ENCODE assay signal across 9 cellular contexts in the genomic region with DNA sequence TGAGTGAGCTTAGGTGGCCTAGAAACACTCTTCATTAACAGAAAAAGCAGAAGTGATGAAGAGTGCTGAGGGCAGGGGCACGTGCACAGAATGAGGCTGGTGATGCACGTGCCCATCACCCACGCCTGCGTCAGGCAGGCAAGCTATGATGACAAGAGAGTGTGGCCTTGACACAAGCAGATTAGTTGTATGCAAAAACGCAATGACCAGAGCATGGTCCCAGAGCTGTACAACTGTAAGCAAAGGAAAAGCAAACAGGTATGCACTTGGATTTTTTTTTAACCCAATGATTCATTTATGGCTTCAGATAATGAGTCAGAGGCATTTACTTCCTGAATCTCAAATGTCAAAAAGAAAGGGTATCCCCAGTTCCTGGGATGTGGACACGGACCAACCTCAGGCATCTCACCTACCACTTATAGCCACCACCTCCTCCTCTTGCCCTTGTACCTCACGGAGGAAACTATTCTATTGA. TPM values are rescaled to one million over a fixed set of nuclear protein-coding genes. Genes with fewer than 3 reads are reported as not detected.
DNase-seq lines count a peak whose midpoint lies in the region; ATAC-seq, FAIRE-seq and TF ChIP-seq lines count a peak whose summit lies in the region.
"Had no signal": no experiment of that assay in that cellular context is flagged by ENCODE, and none has a peak within 500 bp of the region (broad histone marks: within the 10 kb centered on the region; RNA-seq: fewer than 3 reads in every experiment).

No MANE protein-coding gene starts in this region.

- H3K9me3 ChIP-seq in MM.1S (replicated peaks; ENCODE audit: insufficient read depth, low read length), result no peaks in the 10 kb centered on the region
- H3K9me3 ChIP-seq: tibial artery had no signal

- H3K4me1 ChIP-seq in MM.1S (ENCODE audit: low read length), result peaks cover 4% of the 10 kb centered on the region; the same call in 1 of the 2 replicates

- no peak overlapping the region for H3K9ac ChIP-seq in MM.1S (ENCODE audit: low read length)

- H2AFZ ChIP-seq in MM.1S (ENCODE audit: low read length), result no peak overlapping the region

- no peaks in the 10 kb centered on the region for H3K27me3 ChIP-seq in MM.1S (replicated peaks; ENCODE audit: insufficient read depth, low read length)
- H3K27me3 ChIP-seq: tibial artery had no signal

- no peak overlapping the region for H3K27ac Mint-ChIP-seq in activated naive CD4-positive, alpha-beta T cell treated with anti-CD3 and anti-CD28 coated beads, Interleukin-2, amount 10 ng/mL, durations not matched to agents 7 days and 5 days

- FAIRE-seq in GM12891 (lab: Jason Lieb, UNC), result peak; percentile 85

- H3K4me1 Mint-ChIP-seq in activated naive CD4-positive, alpha-beta T cell treated with anti-CD3 and anti-CD28 coated beads, Interleukin-2, amount 10 ng/mL, durations not matched to agents 7 days and 5 days, result peaks cover under 1% of the 10 kb centered on the region

- DNase-seq in GM12891 (ENCODE audit: insufficient read length, low spot score) (no peak), fibroblast of mammary gland (ENCODE audit: low read depth) (peak; percentile 17), 8988T (no peak), globus pallidus (ENCODE audit: low spot score) (no peak), MM.1S (no peak)
- DNase-seq in activated naive CD4-positive, alpha-beta T cell treated with anti-CD3 and anti-CD28 coated beads, Interleukin-2, amount 10 ng/mL, durations not matched to agents 7 days and 5 days, result no peak
- DNase-seq: tibial artery had no signal

- no peak for TF ChIP-seq CTCF in fibroblast of mammary gland (conservative IDR thresholded peaks at IDR 0.05; ENCODE audit: control insufficient read depth, insufficient read depth, low read depth, low read length)
- no peak for TF ChIP-seq CTCF in MM.1S (IDR thresholded peaks at IDR 0.05; ENCODE audit: low read length)

- H3K4me3 Mint-ChIP-seq in activated naive CD4-positive, alpha-beta T cell treated with anti-CD3 and anti-CD28 coated beads, Interleukin-2, amount 10 ng/mL, durations not matched to agents 7 days and 5 days, result no peak overlapping the region

- no peak overlapping the region for H3K4me3 ChIP-seq in fibroblast of mammary gland (ENCODE audit: control insufficient read depth, low read depth, low read length)
- H3K4me3 ChIP-seq in MM.1S (ENCODE audit: low read length), result no peak overlapping the region
- H3K4me3 ChIP-seq: tibial artery had no signal

- no peak overlapping the region for H3K4me2 ChIP-seq in MM.1S (ENCODE audit: low read depth, low read length)

- H3K79me2 ChIP-seq in MM.1S (ENCODE audit: low read length), result no peaks in the 10 kb centered on the region

- no peak overlapping the region for H3K27ac ChIP-seq in MM.1S (ENCODE audit: low read length)

- H3K9me3 Mint-ChIP-seq in activated naive CD4-positive, alpha-beta T cell treated with anti-CD3 and anti-CD28 coated beads, Interleukin-2, amount 10 ng/mL, durations not matched to agents 7 days and 5 days, result no peaks in the 10 kb centered on the region

- no peaks in the 10 kb centered on the region for H3K36me3 Mint-ChIP-seq in activated naive CD4-positive, alpha-beta T cell treated with anti-CD3 and anti-CD28 coated beads, Interleukin-2, amount 10 ng/mL, durations not matched to agents 7 days and 5 days

- ATAC-seq in GM21576 (IDR thresholded peaks at IDR 0.05; ENCODE audit: unreplicated experiment) (peak; percentile 72), HG03575 (IDR thresholded peaks at IDR 0.05; ENCODE audit: extremely low read depth, insufficient number of reproducible peaks, low FRiP score, unreplicated experiment) (peak; percentile 93)

- H3K36me3 ChIP-seq in MM.1S (replicated peaks; ENCODE audit: insufficient read depth, low read length), result no peaks in the 10 kb centered on the region
- H3K36me3 ChIP-seq: tibial artery had no signal

- no peaks in the 10 kb centered on the region for H3K9me2 ChIP-seq in MM.1S (replicated peaks; ENCODE audit: insufficient read depth, low read length)

- peaks cover 51% of the 10 kb centered on the region for H3K27me3 Mint-ChIP-seq in activated naive CD4-positive, alpha-beta T cell treated with anti-CD3 and anti-CD28 coated beads, Interleukin-2, amount 10 ng/mL, durations not matched to agents 7 days and 5 days

- no peaks in the 10 kb centered on the region for H3F3A ChIP-seq in MM.1S (ENCODE audit: insufficient read depth, low read length)

- CTCF ChIA-PET in activated naive CD4-positive, alpha-beta T cell treated with anti-CD3 and anti-CD28 coated beads, Interleukin-2, amount 10 ng/mL, durations not matched to agents 7 days and 5 days (lab: Charles Lee), result interaction anchor here (0.7 to 1.9 kb wide), 2 partner anchors 21 to 27 kb away, joined by 3 to 4 read pairs; no protein-coding TSS in a partner anchor

- no peak for TF ChIP-seq POLR2A in GM12891 (IDR thresholded peaks at IDR 0.05; ENCODE audit: low read depth, low read length)

- no peaks in the 10 kb centered on the region for H4K20me1 ChIP-seq in MM.1S (ENCODE audit: insufficient read depth, low read length)

TF ChIP-seq in GM12891, 5 proteins besides CTCF, POLR2A, EP300 and RAD21:
- no peak for TF ChIP-seq POLR2AphosphoS5 (IDR thresholded peaks at IDR 0.05; ENCODE audit: low read depth, low read length)
- TF ChIP-seq SPI1 (IDR thresholded peaks at IDR 0.05; ENCODE audit: low read depth, low read length), result peak; percentile 95
- peak; percentile 85 for TF ChIP-seq POU2F2 (IDR thresholded peaks at IDR 0.05; ENCODE audit: low read depth, low read length)

RNA-seq across cellular contexts. Expression of gene TMEM61, which starts 9.1 kb away (rescaled TPM):
- not detected for polyA plus RNA-seq in GM12891 (2012; ENCODE audit: low read depth, missing spikeins)

RNA-seq across cellular contexts. Expression of gene BSND, which starts 27.4 kb away (rescaled TPM):
- 0.04 TPM for polyA plus RNA-seq in GM12891 (2012; ENCODE audit: low read depth, missing spikeins)
